Comparison of ENCODE assay signal across 10 cellular contexts in the genomic region with DNA sequence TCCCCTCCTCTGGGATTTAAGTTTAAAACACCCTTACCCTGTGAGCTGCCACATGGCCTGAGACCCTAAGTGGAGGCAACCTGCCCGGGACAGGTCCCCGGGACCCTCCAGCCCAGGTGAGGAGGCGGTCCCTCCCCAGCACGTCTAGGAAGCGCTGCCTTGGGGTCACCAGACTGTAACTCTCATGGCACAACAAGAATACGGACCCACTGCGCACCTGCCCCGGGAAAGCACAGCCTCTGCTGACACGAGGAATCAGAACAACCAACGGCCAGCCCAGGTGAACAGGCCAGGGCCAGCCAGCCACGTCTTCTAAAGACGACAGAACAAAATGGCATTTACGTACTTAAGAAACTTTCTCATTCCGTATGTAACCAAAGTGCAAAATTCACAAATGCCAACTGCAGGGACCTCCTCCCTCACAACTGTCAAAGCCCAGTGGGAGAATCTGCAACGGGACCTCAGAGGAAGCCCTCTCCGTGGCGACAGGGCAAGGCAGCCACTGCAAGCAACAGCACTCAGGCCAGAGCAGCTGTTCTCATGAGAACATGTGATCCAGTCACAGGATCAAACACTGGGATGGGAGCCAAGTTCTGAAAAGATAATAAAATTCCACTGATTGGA.
DNase-seq lines count a peak whose midpoint lies in the region; ATAC-seq and TF ChIP-seq lines count a peak whose summit lies in the region.
"Had no signal": no experiment of that assay in that cellular context is flagged by ENCODE, and none has a peak within 500 bp of the region (broad histone marks: within the 10 kb centered on the region; RNA-seq: fewer than 3 reads in every experiment).

No MANE protein-coding gene starts in this region.

- H3K36me3 Mint-ChIP-seq in osteocyte (ENCODE audit: unreplicated experiment): no peaks in the 10 kb centered on the region

- peaks cover 42% of the 10 kb centered on the region for H3K4me1 Mint-ChIP-seq in osteocyte (ENCODE audit: unreplicated experiment)

- H3K9me3 Mint-ChIP-seq in osteocyte (ENCODE audit: unreplicated experiment): no peaks in the 10 kb centered on the region

- no peak for ATAC-seq in GM19324 (IDR thresholded peaks at IDR 0.05; ENCODE audit: low FRiP score, unreplicated experiment)
- ATAC-seq in GM21825 (IDR thresholded peaks at IDR 0.05; ENCODE audit: unreplicated experiment): no peak
- ATAC-seq in HG02610 (IDR thresholded peaks at IDR 0.05; ENCODE audit: unreplicated experiment): no peak

- no peak overlapping the region for H3K27ac Mint-ChIP-seq in osteocyte (ENCODE audit: unreplicated experiment)
- H3K27ac Mint-ChIP-seq: activated naive CD4-positive, alpha-beta T cell treated with anti-CD3 and anti-CD28 coated beads for 36 hours; nephron progenitor cell had no signal

- DNase-seq in DMS 273 (lab: John Stamatoyannopoulos, UW; ENCODE audit: unreplicated experiment) (peak; percentile 75), NCI-H2196 (lab: John Stamatoyannopoulos, UW; ENCODE audit: unreplicated experiment) (peak; percentile 50), fibroblast of mammary gland (ENCODE audit: low read depth) (peak; percentile 35), osteocyte (ENCODE audit: extremely low spot score, unreplicated experiment) (peak; percentile 82), NCI-H1048 (lab: John Stamatoyannopoulos, UW) (no peak)
- DNase-seq: activated naive CD4-positive, alpha-beta T cell treated with anti-CD3 and anti-CD28 coated beads for 36 hours; nephron progenitor cell had no signal

- H3K4me3 ChIP-seq in fibroblast of mammary gland (ENCODE audit: control insufficient read depth, low read depth, low read length): no peak overlapping the region

- TF ChIP-seq CTCF in fibroblast of mammary gland (conservative IDR thresholded peaks at IDR 0.05; ENCODE audit: control insufficient read depth, insufficient read depth, low read depth, low read length) (no peak), osteocyte (IDR thresholded peaks at IDR 0.05) (no peak)

- H3K4me3 Mint-ChIP-seq in osteocyte (ENCODE audit: unreplicated experiment): no peak overlapping the region
- H3K4me3 Mint-ChIP-seq: activated naive CD4-positive, alpha-beta T cell treated with anti-CD3 and anti-CD28 coated beads for 36 hours; nephron progenitor cell had no signal

- H3K27me3 Mint-ChIP-seq in osteocyte (ENCODE audit: unreplicated experiment): no peaks in the 10 kb centered on the region
